Comparison of ENCODE assay signal across 24 cellular contexts in genomic region chr16:49634235-49635008, GRCh38.
DNase-seq lines count a peak whose midpoint lies in the region; ATAC-seq and TF ChIP-seq lines count a peak whose summit lies in the region.
"Had no signal": no experiment of that assay in that cellular context is flagged by ENCODE, and none has a peak within 500 bp of the region (broad histone marks: within the 10 kb centered on the region; RNA-seq: fewer than 3 reads in every experiment).

No MANE protein-coding gene starts in this region.

- no peak overlapping the region for H2AFZ ChIP-seq in Loucy (ENCODE audit: low read length)
- H2AFZ ChIP-seq: PC-9 had no signal

- no peaks in the 10 kb centered on the region for H3F3A ChIP-seq in Loucy (ENCODE audit: low read depth)

- H3K36me3 ChIP-seq in Loucy (ENCODE audit: insufficient read depth, low read length), result no peaks in the 10 kb centered on the region
- peaks cover 0 to 10% of the 10 kb centered on the region in 2 donors for H3K36me3 ChIP-seq in vagina
- H3K36me3 ChIP-seq: SJSA1 had no signal

- intact Hi-C loops in cardiac septum (cut with DNase I) (no loop called here), Right ventricle myocardium inferior (cut with DNase I) (no loop called here), vagina (cut with DNase I) (no loop called here)

- no peak for TF ChIP-seq POLR2A in vagina (IDR thresholded peaks at IDR 0.05)

- DNase-seq in cardiac septum (ENCODE audit: low spot score) (peak; percentile 43), Right ventricle myocardium inferior (ENCODE audit: missing footprints) (no peak), left lobe of liver (ENCODE audit: low spot score) (peak; percentile 26), vagina (ENCODE audit: extremely low spot score in 2 of 2) (peak; percentile 69 to 82), cortex of kidney (lab: John Stamatoyannopoulos, UW) (no peak)
- DNase-seq: ACHN; CD4-positive, alpha-beta T cell; H7; Kasumi-1; MV-4-11; NCI-H1105; NCI-H146; NCI-H2081; NCI-H2227 treated with DMSO at 0.1 percent for 48 hours; NCI-H526 treated with DMSO at 0.1 percent for 48 hours; PC-9; Right ventricle myocardium superior had no signal

- H3K9me3 ChIP-seq in Loucy (ENCODE audit: insufficient read depth, low read depth, low read length), result no peaks in the 10 kb centered on the region
- no peaks in the 10 kb centered on the region for H3K9me3 ChIP-seq in vagina
- H3K9me3 ChIP-seq: SJSA1 had no signal

- H3K4me1 ChIP-seq in Loucy (ENCODE audit: insufficient read depth, low read length, poor library complexity, severe bottlenecking), result peaks cover 48% of the 10 kb centered on the region
- H3K4me1 ChIP-seq in vagina, result peaks cover 23% of the 10 kb centered on the region

- H3K9ac ChIP-seq in Loucy (ENCODE audit: low read depth, low read length, poor library complexity, severe bottlenecking), result peak overlapping the region; percentile 68

- H3K27ac ChIP-seq in vagina, result no peak overlapping the region
- H3K27ac ChIP-seq: 22Rv1, PC-9, SJSA1 had no signal

- H3K79me2 ChIP-seq in Loucy (ENCODE audit: insufficient read depth, low read length), result no peaks in the 10 kb centered on the region

- TF ChIP-seq CTCF in Loucy (conservative IDR thresholded peaks at IDR 0.05; ENCODE audit: low read length) (no peak), vagina (IDR thresholded peaks at IDR 0.05) (no peak)

- H3K27me3 ChIP-seq in Loucy (ENCODE audit: insufficient read depth, low read length, poor library complexity, severe bottlenecking), result no peaks in the 10 kb centered on the region
- no peaks in the 10 kb centered on the region for H3K27me3 ChIP-seq in vagina
- H3K27me3 ChIP-seq: SJSA1 had no signal

- H3K9me2 ChIP-seq in Loucy (replicated peaks; ENCODE audit: low read depth, low read length), result no peaks in the 10 kb centered on the region

- no peaks in the 10 kb centered on the region for H4K20me1 ChIP-seq in Loucy (ENCODE audit: insufficient read depth, low read length, poor library complexity, severe bottlenecking)

- ATAC-seq in Right ventricle myocardium inferior, result no peak
- no peak for ATAC-seq in left lobe of liver
- ATAC-seq in HG03460 (IDR thresholded peaks at IDR 0.05; ENCODE audit: unreplicated experiment), result no peak
- no peak for ATAC-seq in GM18873 (IDR thresholded peaks at IDR 0.05; ENCODE audit: low FRiP score, unreplicated experiment)
- ATAC-seq: GM12878, HepG2 had no signal

- H3K4me2 ChIP-seq in Loucy (ENCODE audit: low read depth, low read length, poor library complexity, severe bottlenecking), result peak overlapping the region; percentile 27
- H3K4me2 ChIP-seq: PC-9 had no signal

- H3K4me3 ChIP-seq in Loucy (ENCODE audit: low read length, poor library complexity, severe bottlenecking) (peak overlapping the region; percentile 2), vagina (no peak overlapping the region)
- H3K4me3 ChIP-seq: GM12878, PC-9, SJSA1 had no signal

Comparison
In these comparisons a context has a peak if more than half of its experiments do, and no peak if none do; other contexts are left out.
1. DNase-seq: peak in cardiac septum (single experiment), left lobe of liver (single experiment) and vagina (2 of 2); none in Right ventricle myocardium inferior (single experiment) and cortex of kidney (single experiment).